24 cellular contexts compared by ENCODE assay signal in genomic region chr12:10610188-10610587, GRCh38.
"Had no signal": no experiment of that assay in that cellular context is flagged by ENCODE, and none has a peak within 500 bp of the region (broad histone marks: within the 10 kb centered on the region; RNA-seq: fewer than 3 reads in every experiment).

No MANE protein-coding gene starts in this region.

- H3K27me3 Mint-ChIP-seq: dendritic cell treated with granulocyte-macrophage colony-stimulating factor and Interleukin-4, amounts not matched to agents 40 ng/mL and 50 ng/mL, for 4 days; effector memory CD8-positive, alpha-beta T cell; stimulated activated naive B cell treated with anti-CD40 and anti-IgM and Interleukin-4, amounts not matched to agents 10 μg/mL and 1 μg/mL and 100 μg/mL, for 72 hours had no signal

- ATAC-seq: effector memory CD8-positive, alpha-beta T cell; foreskin keratinocyte; left cardiac atrium; lower lobe of right lung; psoas muscle; sciatic nerve; stimulated activated naive B cell treated with anti-CD40 and anti-IgM and Interleukin-4, amounts not matched to agents 10 μg/mL and 1 μg/mL and 100 μg/mL, for 72 hours had no signal

- H3K27ac Mint-ChIP-seq: dendritic cell treated with granulocyte-macrophage colony-stimulating factor and Interleukin-4, amounts not matched to agents 40 ng/mL and 50 ng/mL, for 4 days; effector memory CD8-positive, alpha-beta T cell; memory B cell; stimulated activated naive B cell treated with anti-CD40 and anti-IgM and Interleukin-4, amounts not matched to agents 10 μg/mL and 1 μg/mL and 100 μg/mL, for 72 hours had no signal

- H3K9ac ChIP-seq: parathyroid adenoma had no signal

- H3K4me3 ChIP-seq: left ventricle myocardium inferior, lower lobe of right lung, psoas muscle, spleen, stomach, thoracic aorta had no signal

- H3K27ac ChIP-seq: foreskin keratinocyte, left ventricle myocardium inferior, lower lobe of right lung, parathyroid adenoma, psoas muscle, spleen, stomach, thoracic aorta had no signal

- H3K4me3 Mint-ChIP-seq: dendritic cell treated with granulocyte-macrophage colony-stimulating factor and Interleukin-4, amounts not matched to agents 40 ng/mL and 50 ng/mL, for 4 days; effector memory CD8-positive, alpha-beta T cell; immature natural killer cell; memory B cell; nephron progenitor cell; stimulated activated naive B cell treated with anti-CD40 and anti-IgM and Interleukin-4, amounts not matched to agents 10 μg/mL and 1 μg/mL and 100 μg/mL, for 72 hours had no signal

- H2AFZ ChIP-seq: parathyroid adenoma had no signal

- H3K9me3 Mint-ChIP-seq: dendritic cell treated with granulocyte-macrophage colony-stimulating factor and Interleukin-4, amounts not matched to agents 40 ng/mL and 50 ng/mL, for 4 days; effector memory CD8-positive, alpha-beta T cell; immature natural killer cell; memory B cell; nephron progenitor cell; stimulated activated naive B cell treated with anti-CD40 and anti-IgM and Interleukin-4, amounts not matched to agents 10 μg/mL and 1 μg/mL and 100 μg/mL, for 72 hours had no signal

- H3K27me3 ChIP-seq: foreskin keratinocyte, spleen, stomach had no signal

- H3K9me3 ChIP-seq: left ventricle myocardium inferior, lower lobe of right lung, psoas muscle, spleen, stomach, thoracic aorta had no signal

- H3K4me1 ChIP-seq: foreskin keratinocyte had no signal

- FAIRE-seq: kidney had no signal

- DNase-seq: effector memory CD8-positive, alpha-beta T cell; foreskin keratinocyte; immature natural killer cell; kidney; left cardiac atrium; left ventricle myocardium inferior; lower lobe of right lung; midbrain; nephron progenitor cell; psoas muscle; retina; spleen; stimulated activated CD4-positive, alpha-beta T cell treated with anti-CD3 and anti-CD28 coated beads, Interleukin-15, amount 100 ng/mL, for 24 hours; stimulated activated CD4-positive, alpha-beta T cell treated with anti-CD3 and anti-CD28 coated beads, Interleukin-1b, Interleukin-23, amount 100 ng/mL, for 48 hours; stimulated activated CD4-positive, alpha-beta T cell treated with anti-CD3 and anti-CD28 coated beads, Interleukin-4, amount 100 ng/mL, for 24 hours; stimulated activated naive B cell treated with anti-CD40 and anti-IgM and Interleukin-4, amounts not matched to agents 10 μg/mL and 1 μg/mL and 100 μg/mL, for 72 hours; stomach; substantia nigra; trophoblast cell had no signal
